In the genomic region with DNA sequence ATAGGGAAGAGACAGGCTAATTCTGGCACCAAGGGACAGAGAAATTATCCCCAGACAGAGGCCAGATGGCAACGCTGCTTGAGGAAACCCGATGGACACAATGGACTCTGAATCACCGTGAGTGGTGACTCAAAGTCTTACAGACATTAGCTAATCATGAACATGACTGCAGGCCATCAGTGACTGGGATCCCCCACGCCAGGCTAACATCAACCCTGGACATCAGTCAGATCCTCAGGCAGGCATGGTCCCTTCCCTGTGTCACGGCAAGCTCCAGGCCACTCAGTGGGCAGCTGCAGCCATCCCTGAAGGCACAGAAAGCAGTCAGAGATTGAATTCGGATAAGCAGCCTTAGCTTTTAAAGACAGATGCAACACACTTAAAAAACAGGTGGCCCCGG, we compare ENCODE assay signal across 18 cellular contexts. TPM values are rescaled to one million over a fixed set of nuclear protein-coding genes. Genes with fewer than 3 reads are reported as not detected.
DNase-seq lines count a peak whose midpoint lies in the region; ATAC-seq and TF ChIP-seq lines count a peak whose summit lies in the region.
"Had no signal": no experiment of that assay in that cellular context is flagged by ENCODE, and none has a peak within 500 bp of the region (broad histone marks: within the 10 kb centered on the region; RNA-seq: fewer than 3 reads in every experiment).

No MANE protein-coding gene starts in this region.

- peak overlapping the region; percentile 73 for H3K27ac Mint-ChIP-seq in glutamatergic neuron (ENCODE audit: unreplicated experiment)
- H3K27ac Mint-ChIP-seq: activated CD8-positive, alpha-beta T cell treated with anti-CD3 and anti-CD28 coated beads, Interleukin-2, amount 10 ng/mL, durations not matched to agents 7 days and 5 days; IgD-negative memory B cell had no signal

- no peaks in the 10 kb centered on the region for H3K27me3 Mint-ChIP-seq in glutamatergic neuron (ENCODE audit: unreplicated experiment)
- H3K27me3 Mint-ChIP-seq: IgD-negative memory B cell had no signal

- no peak for TF ChIP-seq CTCF in glutamatergic neuron (IDR thresholded peaks at IDR 0.05; ENCODE audit: partially characterized antibody, unreplicated experiment)

- peaks cover 4% of the 10 kb centered on the region for H3K9me3 Mint-ChIP-seq in glutamatergic neuron (ENCODE audit: unreplicated experiment)

- H3K4me3 Mint-ChIP-seq in glutamatergic neuron (ENCODE audit: unreplicated experiment) = no peak overlapping the region
- H3K4me3 Mint-ChIP-seq: activated CD8-positive, alpha-beta T cell treated with anti-CD3 and anti-CD28 coated beads, Interleukin-2, amount 10 ng/mL, durations not matched to agents 7 days and 5 days; IgD-negative memory B cell had no signal

- in situ Hi-C loops in ACHN (cut with HindIII; ENCODE audit: low pct_ligation_motif_present, low pct_unique_long_range_greater_than_20kb, low sequenced_read_pairs) = no loop called here

- H3K4me1 Mint-ChIP-seq in glutamatergic neuron (ENCODE audit: low read depth, unreplicated experiment) = peaks cover 10% of the 10 kb centered on the region
- H3K4me1 Mint-ChIP-seq: IgD-negative memory B cell had no signal

- DNase-seq in ACHN (peak; percentile 54), HK-2 (ENCODE audit: unreplicated experiment) (peak; percentile 57), amniotic epithelial cell (ENCODE audit: low read depth) (peak; percentile 37), glutamatergic neuron (no peak)
- no peak for DNase-seq in activated effector memory CD4-positive, alpha-beta T cell treated with anti-CD3 and anti-CD28 coated beads, Interleukin-2, amount 50 U/mL, for 16 hours
- DNase-seq: activated CD8-positive, alpha-beta T cell treated with anti-CD3 and anti-CD28 coated beads, Interleukin-2, amount 10 ng/mL, durations not matched to agents 7 days and 5 days; activated gamma-delta T cell; DMS 273 treated with DMSO at 0.1 percent for 48 hours; NCI-H1436; NCI-H526 treated with DMSO at 0.1 percent for 48 hours; RPMI8226; testis had no signal

- peaks cover 12% of the 10 kb centered on the region for H3K36me3 Mint-ChIP-seq in glutamatergic neuron (ENCODE audit: unreplicated experiment)

- ATAC-seq in GM19351 (IDR thresholded peaks at IDR 0.05; ENCODE audit: unreplicated experiment) = no peak
- no peak for ATAC-seq in HG03571 (IDR thresholded peaks at IDR 0.05; ENCODE audit: unreplicated experiment)
- no peak for ATAC-seq in HG03135 (IDR thresholded peaks at IDR 0.05; ENCODE audit: unreplicated experiment)
- ATAC-seq: activated CD8-positive, alpha-beta T cell treated with anti-CD3 and anti-CD28 coated beads, Interleukin-2, amount 10 ng/mL, durations not matched to agents 7 days and 5 days had no signal

RNA-seq across cellular contexts. Expression of gene OXTR, which starts 23.8 kb away (rescaled TPM):
- 4.0 TPM for total RNA-seq in glutamatergic neuron (ENCODE audit: unreplicated experiment)

RNA-seq across cellular contexts. Expression of gene CAV3, which starts 59.6 kb away (rescaled TPM):
- total RNA-seq in glutamatergic neuron (ENCODE audit: unreplicated experiment) = 0.29 TPM
- total RNA-seq: activated CD8-positive, alpha-beta T cell treated with anti-CD3 and anti-CD28 coated beads, Interleukin-2, amount 10 ng/mL, durations not matched to agents 7 days and 5 days; epithelial cell of proximal tubule; T-helper 2 cell treated with Interferon-gamma antibody and Interleukin-4, amounts not matched to agents 100 ng/mL and 5 ng/mL, for 36 hours; testis had no signal

Comparison
In these comparisons a context has a peak if more than half of its experiments do, and no peak if none do; other contexts are left out.
1. DNase-seq: peak in ACHN (single experiment), HK-2 (single experiment) and amniotic epithelial cell (single experiment); none in glutamatergic neuron (single experiment) and activated effector memory CD4-positive, alpha-beta T cell treated with anti-CD3 and anti-CD28 coated beads, Interleukin-2, amount 50 U/mL, for 16 hours (single experiment).